1 cellular context compared by ENCODE assay signal in the genomic region with DNA sequence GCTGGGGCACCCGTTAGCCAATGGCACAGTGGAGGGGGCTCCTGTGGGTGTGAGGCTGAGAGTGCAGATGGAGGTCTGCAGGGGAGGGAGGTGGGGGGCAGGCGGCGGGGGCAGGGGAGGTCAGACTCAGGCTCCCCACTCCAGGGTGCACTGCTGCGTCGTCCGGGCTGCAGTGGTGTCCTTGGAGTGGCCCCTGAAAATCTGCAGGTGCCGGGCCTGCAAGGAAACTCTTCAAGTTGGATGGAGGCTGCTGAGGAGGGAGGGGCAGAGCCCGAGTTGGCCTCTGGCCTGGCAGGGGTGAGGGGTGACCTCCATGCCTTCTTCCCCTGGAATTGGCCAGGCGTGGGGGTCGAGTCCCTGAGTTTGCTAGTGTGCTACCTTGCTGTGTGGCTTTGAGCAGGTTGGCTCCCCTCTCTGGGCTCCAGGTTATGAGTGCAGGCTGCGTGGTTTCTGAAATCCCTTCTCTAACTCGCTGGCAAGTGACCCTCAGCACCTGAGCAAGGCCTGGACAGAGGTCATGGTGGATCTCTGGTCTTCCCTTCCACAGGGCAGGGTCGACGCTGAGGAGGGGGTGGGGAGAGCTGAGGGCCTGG.
A peak's percentile ranks its signal among the peaks of the same experiment; 100 is the strongest.
TF ChIP-seq lines count a peak whose summit lies in the region.

No MANE protein-coding gene starts in this region.

TF ChIP-seq in HepG2, 621 proteins besides CTCF, POLR2A, EP300 and RAD21:
- TF ChIP-seq ZNF260 (CRISPR knock-in tag; IDR thresholded peaks at IDR 0.05; ENCODE audit: borderline replicate concordance, low read depth), result no peak
- no peak for TF ChIP-seq ZNF546 (CRISPR knock-in tag; conservative IDR thresholded peaks at IDR 0.05)
- TF ChIP-seq, protein P1, sequence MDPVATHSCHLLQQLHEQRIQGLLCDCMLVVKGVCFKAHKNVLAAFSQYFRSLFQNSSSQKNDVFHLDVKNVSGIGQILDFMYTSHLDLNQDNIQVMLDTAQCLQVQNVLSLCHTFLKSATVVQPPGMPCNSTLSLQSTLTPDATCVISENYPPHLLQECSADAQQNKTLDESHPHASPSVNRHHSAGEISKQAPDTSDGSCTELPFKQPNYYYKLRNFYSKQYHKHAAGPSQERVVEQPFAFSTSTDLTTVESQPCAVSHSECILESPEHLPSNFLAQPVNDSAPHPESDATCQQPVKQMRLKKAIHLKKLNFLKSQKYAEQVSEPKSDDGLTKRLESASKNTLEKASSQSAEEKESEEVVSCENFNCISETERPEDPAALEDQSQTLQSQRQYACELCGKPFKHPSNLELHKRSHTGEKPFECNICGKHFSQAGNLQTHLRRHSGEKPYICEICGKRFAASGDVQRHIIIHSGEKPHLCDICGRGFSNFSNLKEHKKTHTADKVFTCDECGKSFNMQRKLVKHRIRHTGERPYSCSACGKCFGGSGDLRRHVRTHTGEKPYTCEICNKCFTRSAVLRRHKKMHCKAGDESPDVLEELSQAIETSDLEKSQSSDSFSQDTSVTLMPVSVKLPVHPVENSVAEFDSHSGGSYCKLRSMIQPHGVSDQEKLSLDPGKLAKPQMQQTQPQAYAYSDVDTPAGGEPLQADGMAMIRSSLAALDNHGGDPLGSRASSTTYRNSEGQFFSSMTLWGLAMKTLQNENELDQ (CRISPR knock-in tag; IDR thresholded peaks at IDR 0.05; ENCODE audit: borderline replicate concordance), result no peak
- no peak for TF ChIP-seq ATM (IDR thresholded peaks at IDR 0.05; ENCODE audit: borderline replicate concordance)
- peak; percentile 77 for TF ChIP-seq ZMYM3 (CRISPR knock-in tag; IDR thresholded peaks at IDR 0.05)
- peak; percentile 99 for TF ChIP-seq ZNF768 (CRISPR knock-in tag; IDR thresholded peaks at IDR 0.05)
